Comparison of ENCODE assay signal across 2 cellular contexts in genomic region chr2:84885111-84885510, GRCh38.
TF ChIP-seq lines count a peak whose summit lies in the region.

No MANE protein-coding gene starts in this region.

TF ChIP-seq in IMR-90, 13 proteins besides CTCF, POLR2A, EP300 and RAD21:
- TF ChIP-seq MAFK (IDR thresholded peaks at IDR 0.05; ENCODE audit: low read depth, low read length): no peak
- TF ChIP-seq NFE2L2 (IDR thresholded peaks at IDR 0.05; ENCODE audit: low read depth, low read length): no peak
- TF ChIP-seq ELK1 (IDR thresholded peaks at IDR 0.05; ENCODE audit: borderline replicate concordance, low read depth, low read length): no peak
- no peak for TF ChIP-seq RCOR1 (IDR thresholded peaks at IDR 0.05; ENCODE audit: insufficient replicate concordance, low read length)
- TF ChIP-seq FOS (IDR thresholded peaks at IDR 0.05; ENCODE audit: low read depth, low read length): no peak
- no peak for TF ChIP-seq BHLHE40 (IDR thresholded peaks at IDR 0.05; ENCODE audit: low read depth, low read length)
- TF ChIP-seq RFX5 (IDR thresholded peaks at IDR 0.05; ENCODE audit: low read depth, low read length): no peak
- TF ChIP-seq SMC3 (IDR thresholded peaks at IDR 0.05; ENCODE audit: low read depth, low read length): no peak
- TF ChIP-seq, protein P1, sequence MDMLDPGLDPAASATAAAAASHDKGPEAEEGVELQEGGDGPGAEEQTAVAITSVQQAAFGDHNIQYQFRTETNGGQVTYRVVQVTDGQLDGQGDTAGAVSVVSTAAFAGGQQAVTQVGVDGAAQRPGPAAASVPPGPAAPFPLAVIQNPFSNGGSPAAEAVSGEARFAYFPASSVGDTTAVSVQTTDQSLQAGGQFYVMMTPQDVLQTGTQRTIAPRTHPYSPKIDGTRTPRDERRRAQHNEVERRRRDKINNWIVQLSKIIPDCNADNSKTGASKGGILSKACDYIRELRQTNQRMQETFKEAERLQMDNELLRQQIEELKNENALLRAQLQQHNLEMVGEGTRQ (IDR thresholded peaks at IDR 0.05; ENCODE audit: low read depth, low read length): no peak
- no peak for TF ChIP-seq MXI1 (IDR thresholded peaks at IDR 0.05; ENCODE audit: borderline replicate concordance, low read depth, low read length)
- no peak for TF ChIP-seq CHD1 (IDR thresholded peaks at IDR 0.05; ENCODE audit: low read depth, low read length)
- no peak for TF ChIP-seq MAZ (IDR thresholded peaks at IDR 0.05; ENCODE audit: borderline replicate concordance, low read depth, low read length)
- no peak for TF ChIP-seq CEBPB (IDR thresholded peaks at IDR 0.05; ENCODE audit: low read depth, low read length)

TF ChIP-seq in H1, 55 proteins besides CTCF, POLR2A, EP300 and RAD21:
- TF ChIP-seq RBBP5 (IDR thresholded peaks at IDR 0.05; ENCODE audit: borderline replicate concordance, low read depth, low read length) (no peak), PHF8 (conservative IDR thresholded peaks at IDR 0.05; ENCODE audit: low read depth, low read length) (no peak), SP1 (IDR thresholded peaks at IDR 0.05; ENCODE audit: low read depth, low read length) (no peak), CREB1 (IDR thresholded peaks at IDR 0.05) (no peak), SUZ12 (IDR thresholded peaks at IDR 0.05; ENCODE audit: low read length) (no peak), KDM4A (IDR thresholded peaks at IDR 0.05; ENCODE audit: low read depth, low read length, severe bottlenecking) (no peak), CTBP2 (IDR thresholded peaks at IDR 0.05; ENCODE audit: borderline replicate concordance, insufficient read depth, insufficient read length, low read length) (no peak), FOSL1 (IDR thresholded peaks at IDR 0.05; ENCODE audit: insufficient read depth, low read depth, low read length) (no peak), HDAC2 (IDR thresholded peaks at IDR 0.05; ENCODE audit: borderline replicate concordance in 1 of 2, low read depth in 2 of 2, low read length in 2 of 2) (no peak), MAFK (IDR thresholded peaks at IDR 0.05; ENCODE audit: low read depth, low read length) (no peak), SAP30 (IDR thresholded peaks at IDR 0.05; ENCODE audit: insufficient read depth, insufficient replicate concordance, low read length) (no peak), TAF1 (IDR thresholded peaks at IDR 0.05; ENCODE audit: low read depth, low read length) (no peak), KDM1A (IDR thresholded peaks at IDR 0.05; ENCODE audit: borderline replicate concordance, low read length) (no peak), EGR1 (IDR thresholded peaks at IDR 0.05; ENCODE audit: borderline replicate concordance, low read depth, low read length) (no peak), CBX8 (IDR thresholded peaks at IDR 0.05; ENCODE audit: borderline replicate concordance, low read depth, low read length) (no peak), TCF12 (IDR thresholded peaks at IDR 0.05; ENCODE audit: low read depth, low read length) (no peak), CEBPB (IDR thresholded peaks at IDR 0.05; ENCODE audit: low read depth, low read length) (no peak), JUN (IDR thresholded peaks at IDR 0.05; ENCODE audit: low read depth, low read length) (no peak), CBX5 (IDR thresholded peaks at IDR 0.05; ENCODE audit: low read depth, low read length) (no peak)
